8 cellular contexts compared by ENCODE assay signal in genomic region chr2:151828890-151829324, GRCh38. TPM values are rescaled to one million over a fixed set of nuclear protein-coding genes. Genes with fewer than 3 reads are reported as not detected.
DNase-seq lines count a peak whose midpoint lies in the region; ATAC-seq and TF ChIP-seq lines count a peak whose summit lies in the region.

No MANE protein-coding gene starts in this region.

- no peaks in the 10 kb centered on the region for H3K27me3 Mint-ChIP-seq in Calu3 (ENCODE audit: unreplicated experiment)

- peaks cover 30% of the 10 kb centered on the region for H3K4me1 Mint-ChIP-seq in Calu3 (ENCODE audit: low read depth, unreplicated experiment)

- no peak for TF ChIP-seq POLR2A in esophagus muscularis mucosa (IDR thresholded peaks at IDR 0.05; ENCODE audit: low read depth)

- intact Hi-C loops in Calu3 (cut with micrococcal nuclease; ENCODE audit: unreplicated experiment) (loop anchor here (5.0 kb wide), 1 partner anchor 173 kb away; no protein-coding TSS in a partner anchor), esophagus muscularis mucosa (cut with DNase I) (loop anchor here (5.0 kb wide), 1 partner anchor 173 kb away; no protein-coding TSS in a partner anchor)

- 82% methylated on average over 5 of the region's 5 CpGs for WGBS in esophagus muscularis mucosa

- H3K27ac ChIP-seq in SJCRH30, result peak overlapping the region; percentile 76
- peak overlapping the region; percentile 87 to 92 (median 89) for H3K27ac ChIP-seq in esophagus muscularis mucosa (replicated peaks in 1 of 4)
- peak overlapping the region; percentile 54 for H3K27ac ChIP-seq in parathyroid adenoma

- ATAC-seq in GM21528 (IDR thresholded peaks at IDR 0.05; ENCODE audit: low FRiP score, unreplicated experiment) (no peak), GM18861 (IDR thresholded peaks at IDR 0.05; ENCODE audit: unreplicated experiment) (no peak), GM19035 (IDR thresholded peaks at IDR 0.05; ENCODE audit: unreplicated experiment) (no peak), GM21786 (IDR thresholded peaks at IDR 0.05; ENCODE audit: unreplicated experiment) (no peak)

- H3K9me3 ChIP-seq in SJCRH30 (replicated peaks) (no peaks in the 10 kb centered on the region), esophagus muscularis mucosa (no peaks in the 10 kb centered on the region), parathyroid adenoma (ENCODE audit: control insufficient read depth, low read length) (no peaks in the 10 kb centered on the region)

- no peak for TF ChIP-seq EP300 in esophagus muscularis mucosa (IDR thresholded peaks at IDR 0.05)

- TF ChIP-seq CTCF in Calu3 (IDR thresholded peaks at IDR 0.05; ENCODE audit: unreplicated experiment) (no peak), esophagus muscularis mucosa (IDR thresholded peaks at IDR 0.05) (no peak), parathyroid adenoma (IDR thresholded peaks at IDR 0.05) (no peak)

- H2AFZ ChIP-seq in parathyroid adenoma, result peak overlapping the region; percentile 76

- DNase-seq in Calu3 (no peak), SJCRH30 (no peak), esophagus muscularis mucosa (ENCODE audit: extremely low spot score) (no peak)

- CTCF ChIA-PET in Calu3 (lab: Charles Lee), result no interaction called here

- H3K36me3 Mint-ChIP-seq in Calu3 (ENCODE audit: insufficient read depth, unreplicated experiment), result peaks cover 23% of the 10 kb centered on the region

- no peaks in the 10 kb centered on the region for H3K36me3 ChIP-seq in SJCRH30
- H3K36me3 ChIP-seq in esophagus muscularis mucosa, result no peaks in the 10 kb centered on the region
- no peaks in the 10 kb centered on the region for H3K36me3 ChIP-seq in parathyroid adenoma (ENCODE audit: control insufficient read depth, insufficient read depth, low read length)

- peak overlapping the region; percentile 97 for H3K4me3 Mint-ChIP-seq in Calu3 (ENCODE audit: low read depth, unreplicated experiment)

- peak overlapping the region; percentile 98 for H3K27ac Mint-ChIP-seq in Calu3 (ENCODE audit: unreplicated experiment)

- peak overlapping the region; percentile 87 for H3K4me2 ChIP-seq in parathyroid adenoma (ENCODE audit: low read length)

- H3K27me3 ChIP-seq in SJCRH30 (no peaks in the 10 kb centered on the region), esophagus muscularis mucosa (no peaks in the 10 kb centered on the region), parathyroid adenoma (ENCODE audit: control insufficient read depth, insufficient read depth, low read length) (no peaks in the 10 kb centered on the region)

- no TSS peak for BruUV-seq in Calu3 (replicated peaks; lab: Mats Ljungman, UMichigan)

- H3K4me3 ChIP-seq in SJCRH30 (peak overlapping the region; percentile 90), esophagus muscularis mucosa (peak overlapping the region; percentile 80 to 94 (median 86)), parathyroid adenoma (ENCODE audit: low read depth, low read length) (peak overlapping the region; percentile 85)

- H3K9ac ChIP-seq in parathyroid adenoma, result no peak overlapping the region

- no peaks in the 10 kb centered on the region for H3K9me3 Mint-ChIP-seq in Calu3 (ENCODE audit: low read depth, unreplicated experiment)

- H3K4me1 ChIP-seq in SJCRH30 (no peaks in the 10 kb centered on the region), esophagus muscularis mucosa (peaks cover 17 to 41% (median 40%) of the 10 kb centered on the region in 4 donors), parathyroid adenoma (peaks cover 5% of the 10 kb centered on the region)

- peaks cover 11% of the 10 kb centered on the region for H3K79me2 ChIP-seq in parathyroid adenoma

RNA-seq across cellular contexts. Expression of gene ARL5A, which starts 0.7 kb away (rescaled TPM):
- total RNA-seq in Calu3 (2022) (45.0 and 53.7 TPM in 2 replicates), esophagus muscularis mucosa (10 to 100 TPM; 60.1 to 82.2 (median 64.3) TPM)
- total RNA-seq in SJCRH30 (2014; rRNA removed; shearing (Covaris generic)), result 63.8 and 64.5 TPM in 2 replicates
